1 cellular context compared by ENCODE assay signal in the genomic region with DNA sequence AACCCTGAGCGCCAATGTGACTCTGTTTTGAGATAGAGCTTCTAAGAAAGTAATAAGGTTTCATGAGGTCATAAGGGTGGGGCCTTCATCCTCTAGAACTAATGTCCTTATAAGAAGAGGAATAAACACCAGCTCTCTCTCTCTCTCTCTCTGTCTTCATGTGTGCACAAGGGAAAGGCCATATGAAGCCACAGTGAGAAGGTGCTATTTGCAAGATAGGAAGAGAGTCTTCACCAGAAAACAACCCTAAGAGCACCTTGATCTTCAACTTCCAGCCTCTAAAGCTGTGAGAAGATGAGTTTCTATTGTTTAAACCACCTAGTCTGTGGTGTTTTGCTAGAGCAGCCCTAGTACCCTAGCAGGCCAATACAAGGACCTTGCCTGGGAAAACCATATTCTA.
TF ChIP-seq lines count a peak whose summit lies in the region.

No MANE protein-coding gene starts in this region.

TF ChIP-seq in GM12878, 131 proteins besides CTCF, POLR2A, EP300 and RAD21:
- TF ChIP-seq EGR1 (IDR thresholded peaks at IDR 0.05; ENCODE audit: borderline replicate concordance in 1 of 2, low read depth in 2 of 2, low read length in 2 of 2) = no peak
- no peak for TF ChIP-seq CBX5 (IDR thresholded peaks at IDR 0.05; ENCODE audit: low read depth)
- no peak for TF ChIP-seq MEF2B (IDR thresholded peaks at IDR 0.05; ENCODE audit: partially characterized antibody, poor library complexity, severe bottlenecking)
- TF ChIP-seq KAT2A (conservative IDR thresholded peaks at IDR 0.05; ENCODE audit: control insufficient read depth, low read depth, low read length) = no peak
- TF ChIP-seq MLLT1 (IDR thresholded peaks at IDR 0.05) = no peak
- TF ChIP-seq SPI1 (IDR thresholded peaks at IDR 0.05; ENCODE audit: borderline replicate concordance, insufficient read depth, low read depth, low read length) = no peak
- no peak for TF ChIP-seq JUND (IDR thresholded peaks at IDR 0.05; ENCODE audit: low read depth, low read length)
- TF ChIP-seq, protein P1, sequence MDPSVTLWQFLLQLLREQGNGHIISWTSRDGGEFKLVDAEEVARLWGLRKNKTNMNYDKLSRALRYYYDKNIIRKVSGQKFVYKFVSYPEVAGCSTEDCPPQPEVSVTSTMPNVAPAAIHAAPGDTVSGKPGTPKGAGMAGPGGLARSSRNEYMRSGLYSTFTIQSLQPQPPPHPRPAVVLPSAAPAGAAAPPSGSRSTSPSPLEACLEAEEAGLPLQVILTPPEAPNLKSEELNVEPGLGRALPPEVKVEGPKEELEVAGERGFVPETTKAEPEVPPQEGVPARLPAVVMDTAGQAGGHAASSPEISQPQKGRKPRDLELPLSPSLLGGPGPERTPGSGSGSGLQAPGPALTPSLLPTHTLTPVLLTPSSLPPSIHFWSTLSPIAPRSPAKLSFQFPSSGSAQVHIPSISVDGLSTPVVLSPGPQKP (IDR thresholded peaks at IDR 0.05; ENCODE audit: low read depth, low read length) = no peak
- TF ChIP-seq TARDBP (IDR thresholded peaks at IDR 0.05; ENCODE audit: borderline replicate concordance) = no peak
- no peak for TF ChIP-seq LARP7 (IDR thresholded peaks at IDR 0.05)
- TF ChIP-seq HDAC2 (IDR thresholded peaks at IDR 0.05) = no peak
- TF ChIP-seq ZSCAN29 (IDR thresholded peaks at IDR 0.05) = no peak
- TF ChIP-seq NBN (IDR thresholded peaks at IDR 0.05) = no peak
- no peak for TF ChIP-seq WRNIP1 (IDR thresholded peaks at IDR 0.05; ENCODE audit: borderline replicate concordance, low read depth, low read length)
- no peak for TF ChIP-seq NR2C1 (IDR thresholded peaks at IDR 0.05)
- no peak for TF ChIP-seq BACH1 (IDR thresholded peaks at IDR 0.05; ENCODE audit: borderline replicate concordance)
- TF ChIP-seq SMARCA5 (IDR thresholded peaks at IDR 0.05) = no peak
- TF ChIP-seq ATF7 (IDR thresholded peaks at IDR 0.05; ENCODE audit: low read depth) = no peak
